In genomic region chr22:38262051-38262795, GRCh38 we compare ENCODE assay signal across 8 cellular contexts. TPM values are rescaled to one million over a fixed set of nuclear protein-coding genes. Genes with fewer than 3 reads are reported as not detected.
DNase-seq lines count a peak whose midpoint lies in the region; ATAC-seq and TF ChIP-seq lines count a peak whose summit lies in the region.

No MANE protein-coding gene starts in this region.

- H3K4me1 ChIP-seq in endodermal cell (ENCODE audit: control insufficient read depth, insufficient read depth, low read length) (peaks cover 3% of the 10 kb centered on the region), upper lobe of left lung (peaks cover 70 to 95% (median 76%) of the 10 kb centered on the region in 4 donors)

- TF ChIP-seq EP300 in upper lobe of left lung (IDR thresholded peaks at IDR 0.05), result no peak

- H3K9me3 Mint-ChIP-seq in endodermal cell (no peaks in the 10 kb centered on the region), naive B cell (peaks cover 0 to 1% (median 0%) of the 10 kb centered on the region in 7 donors)

- H3K4me1 Mint-ChIP-seq in endodermal cell, result peaks cover 28% of the 10 kb centered on the region
- H3K4me1 Mint-ChIP-seq in naive B cell, result peaks cover 15 to 25% (median 16%) of the 10 kb centered on the region in 3 donors

- POLR2A ChIA-PET in HEK293T (lab: Yijun Ruan, JAX), result interaction anchor here (3.2 kb wide), 1 partner anchor 9 kb away, joined by 10 read pairs; no protein-coding TSS in a partner anchor

- CTCF ChIA-PET in HEK293T (lab: Yijun Ruan, JAX), result interaction anchor here (0.6 to 1.1 kb wide), 3 partner anchors 9 to 262 kb away, joined by 3 to 6 read pairs (median 3); no protein-coding TSS in a partner anchor

- peaks cover 15% of the 10 kb centered on the region for H3K36me3 Mint-ChIP-seq in endodermal cell (ENCODE audit: low read depth)
- H3K36me3 Mint-ChIP-seq in naive B cell, result no peaks in the 10 kb centered on the region

- H3K4me3 ChIP-seq in AG10803 (ENCODE audit: low read length) (no peak overlapping the region), endodermal cell (ENCODE audit: low read length) (no peak overlapping the region), upper lobe of left lung (no peak overlapping the region)

- H3K27me3 ChIP-seq in endodermal cell (ENCODE audit: control insufficient read depth, insufficient read depth, low read length, poor library complexity, severe bottlenecking) (no peaks in the 10 kb centered on the region), upper lobe of left lung (no peaks in the 10 kb centered on the region)

- H3K27ac ChIP-seq in endodermal cell (ENCODE audit: low read depth, low read length) (no peak overlapping the region), upper lobe of left lung (peak overlapping the region; percentile 58 to 77 (median 74))

- no peak overlapping the region for H3K9ac ChIP-seq in endodermal cell (ENCODE audit: extremely low read depth, low read length, poor library complexity, severe bottlenecking)

- H3K27me3 Mint-ChIP-seq in endodermal cell (ENCODE audit: insufficient read depth) (no peaks in the 10 kb centered on the region), naive B cell (no peaks in the 10 kb centered on the region)

- H3K27ac Mint-ChIP-seq in endodermal cell (peak overlapping the region; percentile 40), naive B cell (peak overlapping the region in 5 of 6 donors; percentile 19 to 68 (median 61))

- TF ChIP-seq POLR2A in upper lobe of left lung (IDR thresholded peaks at IDR 0.05), result no peak

- ATAC-seq in naive B cell (ENCODE audit: low read depth in 2 of 2) (peak; percentile 22 to 43), upper lobe of left lung (ENCODE audit: low FRiP score in 2 of 2) (peak; percentile 53 to 75), HG03280 (IDR thresholded peaks at IDR 0.05; ENCODE audit: unreplicated experiment) (no peak), HG03460 (IDR thresholded peaks at IDR 0.05; ENCODE audit: unreplicated experiment) (no peak)

- H3K36me3 ChIP-seq in endodermal cell (ENCODE audit: control insufficient read depth, insufficient read depth, low read length) (peaks cover 16% of the 10 kb centered on the region), upper lobe of left lung (peaks cover 0 to 18% (median 0%) of the 10 kb centered on the region in 4 donors)

- no peaks in the 10 kb centered on the region for H3K9me3 ChIP-seq in endodermal cell (ENCODE audit: control insufficient read depth, low read length)
- no peaks in the 10 kb centered on the region for H3K9me3 ChIP-seq in upper lobe of left lung

- DNase-seq in AG10803 (ENCODE audit: low read depth) (no peak), HEK293T (ENCODE audit: extremely low spot score) (peak; percentile 75), endodermal cell (peak; percentile 90), naive B cell (peak; percentile 16), upper lobe of left lung (peak; percentile 78)
- DNase-seq in activated CD4-positive, alpha-beta T cell treated with anti-CD3 and anti-CD28 coated beads, Interleukin-2, amount 50 U/mL, for 1 hour, result peak; percentile 44

- no peak overlapping the region for H3K4me3 Mint-ChIP-seq in endodermal cell
- no peak overlapping the region for H3K4me3 Mint-ChIP-seq in naive B cell

- 78 to 90% methylated on average over 13 to 20 of the region's 20 CpGs for WGBS in endodermal cell (ENCODE audit: insufficient coverage in 1 of 2, insufficient read length in 1 of 2), 2 experiments
- 67 to 75% methylated on average over 20 of the region's 20 CpGs for WGBS in upper lobe of left lung, 2 donors

- TF ChIP-seq CTCF in AG10803 (conservative IDR thresholded peaks at IDR 0.05; ENCODE audit: low read length), result peak; percentile 50
- peak; percentile 89 for TF ChIP-seq CTCF in endodermal cell (conservative IDR thresholded peaks at IDR 0.05)
- peak; percentile 28 to 73 (median 48) for TF ChIP-seq CTCF in upper lobe of left lung (IDR thresholded peaks at IDR 0.05)

TF ChIP-seq in HEK293T, 16 proteins besides CTCF, POLR2A, EP300 and RAD21:
- no peak for TF ChIP-seq L3MBTL2 (conservative IDR thresholded peaks at IDR 0.05)
- 0 out of 2 replicates have a peak, but pooled peaks have one; percentile 51 for TF ChIP-seq HDGF (IDR thresholded peaks at IDR 0.05; ENCODE audit: borderline replicate concordance)

RNA-seq across cellular contexts. Expression of gene TMEM184B, which starts 10.6 kb away (rescaled TPM):
- total RNA-seq in endodermal cell (10 to 100 TPM; 55.4 to 57.6 TPM), upper lobe of left lung (100 to 1,000 TPM in 1 of 6 donors, 10 to 100 TPM in 5; 47.5 to 141 (median 72.1) TPM)
- polyA plus RNA-seq in endodermal cell (2013, experiment 1 of 2), result 56.1 TPM
- polyA plus RNA-seq in endodermal cell (2013, experiment 2 of 2), result 47.2 TPM
- polyA plus RNA-seq in naive B cell (ENCODE audit: low read depth in 6 of 6), result 1 to 10 TPM in 5 of 6 donors, not detected in 1; 1.8 to 5.9 (median 4.1) TPM

RNA-seq across cellular contexts. Expression of gene CSNK1E, which starts 55.0 kb away (rescaled TPM):
- total RNA-seq in endodermal cell, result 100 to 1,000 TPM; 224 to 229 TPM
- 167 TPM for polyA plus RNA-seq in endodermal cell (2013, experiment 1 of 2)
- 148 TPM for polyA plus RNA-seq in endodermal cell (2013, experiment 2 of 2)
- 10 to 100 TPM in 3 of 6 donors, 1 to 10 TPM in 3; 5.8 to 19.6 (median 10.0) TPM for polyA plus RNA-seq in naive B cell (ENCODE audit: low read depth in 6 of 6)
- total RNA-seq in upper lobe of left lung, result 100 to 1,000 TPM in 5 of 6 donors, 10 to 100 TPM in 1; 94.1 to 345 (median 123) TPM

Comparison
In these comparisons a context has a peak if more than half of its experiments do, and no peak if none do; other contexts are left out.
1. ATAC-seq: peak in naive B cell (2 of 2) and upper lobe of left lung (2 of 2); none in HG03280 (single experiment) and HG03460 (single experiment).
2. Peak in every context shown above with its lines, with median percentiles within 50 percentile points of each other: CTCF ChIP-seq.